In genomic region chr6:166581091-166581511, GRCh38 we compare ENCODE assay signal across 28 cellular contexts. TPM values are rescaled to one million over a fixed set of nuclear protein-coding genes. Genes with fewer than 3 reads are reported as not detected.
"Had no signal": no experiment of that assay in that cellular context is flagged by ENCODE, and none has a peak within 500 bp of the region (broad histone marks: within the 10 kb centered on the region; RNA-seq: fewer than 3 reads in every experiment).

No MANE protein-coding gene starts in this region.

- H3K4me1 ChIP-seq: breast epithelium had no signal

- H3K9me3 ChIP-seq: right atrium auricular region had no signal

- H3K4me2 ChIP-seq: hepatocyte had no signal

- H3K27me3 ChIP-seq: breast epithelium, gastroesophageal sphincter, hepatocyte, right atrium auricular region had no signal

- H3K4me1 Mint-ChIP-seq: activated CD4-positive, alpha-beta T cell treated with anti-CD3 and anti-CD28 coated beads, Interleukin-2, amount 10 ng/mL, durations not matched to agents 24 days and 14 days; activated naive CD4-positive, alpha-beta T cell treated with anti-CD3 and anti-CD28 coated beads, Interleukin-2, amount 50 U/mL, for 24 hours; activated naive CD8-positive, alpha-beta T cell treated with anti-CD3 and anti-CD28 coated beads, Interleukin-2, amount 50 U/mL, for 24 hours; stimulated activated effector memory CD8-positive, alpha-beta T cell treated with anti-CD3 and anti-CD28 coated beads, Interleukin-12 subunit alpha, Interleukin-12 subunit beta, amount 100 ng/mL, for 72 hours; stimulated activated naive CD8-positive, alpha-beta T cell treated with anti-CD3 and anti-CD28 coated beads, Interleukin-15, amount 100 ng/mL, for 72 hours; T-helper 17 cell had no signal

- H3K9ac ChIP-seq: parathyroid adenoma had no signal

- H2AFZ ChIP-seq: hepatocyte, parathyroid adenoma had no signal

- H3K36me3 ChIP-seq: breast epithelium, right atrium auricular region, WERI-Rb-1 had no signal

- H3K4me3 ChIP-seq: breast epithelium, gastroesophageal sphincter, hepatocyte, right atrium auricular region had no signal

- DNase-seq: activated CD4-positive, alpha-beta memory T cell treated with anti-CD3 and anti-CD28 coated beads for 36 hours; activated CD4-positive, alpha-beta T cell treated with anti-CD3 and anti-CD28 coated beads, Interleukin-2, amount 10 ng/mL, durations not matched to agents 24 days and 14 days; activated naive CD8-positive, alpha-beta T cell treated with anti-CD3 and anti-CD28 coated beads, Interleukin-2, amount 50 U/mL, for 24 hours; activated T-cell treated with anti-CD3 and anti-CD28 coated beads, Interleukin-2, amount 50 U/mL, for 48 hours; central memory CD4-positive, alpha-beta T cell; effector CD8-positive, alpha-beta T cell; kidney; left colon; mammary epithelial cell; naive B cell; nephron progenitor cell; stimulated activated CD4-positive, alpha-beta T cell treated with anti-CD3 and anti-CD28 coated beads, Interleukin-12 subunit alpha, Interleukin-12 subunit beta, amount 100 ng/mL, for 4 hours; stimulated activated CD4-positive, alpha-beta T cell treated with anti-CD3 and anti-CD28 coated beads, Interleukin-4, amount 100 ng/mL, for 24 hours; stimulated activated naive CD8-positive, alpha-beta T cell treated with anti-CD3 and anti-CD28 coated beads, Interleukin-15, amount 100 ng/mL, for 72 hours; substantia nigra; T-helper 17 cell; T1000; WERI-Rb-1 had no signal

- H3K27me3 Mint-ChIP-seq: activated CD4-positive, alpha-beta memory T cell treated with anti-CD3 and anti-CD28 coated beads for 36 hours; activated CD4-positive, alpha-beta T cell treated with anti-CD3 and anti-CD28 coated beads, Interleukin-2, amount 10 ng/mL, durations not matched to agents 24 days and 14 days; activated naive CD4-positive, alpha-beta T cell treated with anti-CD3 and anti-CD28 coated beads, Interleukin-2, amount 50 U/mL, for 24 hours; activated naive CD8-positive, alpha-beta T cell treated with anti-CD3 and anti-CD28 coated beads, Interleukin-2, amount 50 U/mL, for 24 hours; naive B cell; stimulated activated naive CD8-positive, alpha-beta T cell treated with anti-CD3 and anti-CD28 coated beads, Interleukin-15, amount 100 ng/mL, for 72 hours; T-helper 17 cell had no signal

- H3K27ac ChIP-seq: breast epithelium, gastroesophageal sphincter, hepatocyte, parathyroid adenoma, right atrium auricular region, WERI-Rb-1 had no signal

- H3K27ac Mint-ChIP-seq: activated CD4-positive, alpha-beta memory T cell treated with anti-CD3 and anti-CD28 coated beads for 36 hours; activated CD4-positive, alpha-beta T cell treated with anti-CD3 and anti-CD28 coated beads, Interleukin-2, amount 10 ng/mL, durations not matched to agents 24 days and 14 days; activated naive CD4-positive, alpha-beta T cell treated with anti-CD3 and anti-CD28 coated beads, Interleukin-2, amount 50 U/mL, for 24 hours; activated naive CD8-positive, alpha-beta T cell treated with anti-CD3 and anti-CD28 coated beads, Interleukin-2, amount 50 U/mL, for 24 hours; activated T-helper 2 cell treated with anti-CD3 and anti-CD28 coated beads, Interferon-gamma antibody, Interleukin-2, Interleukin-4, amounts not matched to agents 10 μg/mL and 5 μg/mL and 100 μg/mL, durations not matched to agents 14 hours and 24 hours and 36 hours; mesothelial cell of epicardium; naive B cell; nephron progenitor cell; stimulated activated effector memory CD8-positive, alpha-beta T cell treated with anti-CD3 and anti-CD28 coated beads, Interleukin-12 subunit alpha, Interleukin-12 subunit beta, amount 100 ng/mL, for 72 hours; T-helper 17 cell had no signal

- H3K9me3 Mint-ChIP-seq: activated naive CD4-positive, alpha-beta T cell treated with anti-CD3 and anti-CD28 coated beads, Interleukin-2, amount 50 U/mL, for 24 hours had no signal

- ATAC-seq: activated CD4-positive, CD25-positive, alpha-beta regulatory T cell treated with anti-CD3 and anti-CD28 coated beads, Interleukin-2, amount 50 U/mL, for 24 hours; activated naive CD8-positive, alpha-beta T cell treated with anti-CD3 and anti-CD28 coated beads, Interleukin-2, amount 50 U/mL, for 24 hours; gastroesophageal sphincter; left colon; stimulated activated effector memory CD8-positive, alpha-beta T cell treated with anti-CD3 and anti-CD28 coated beads, Interleukin-12 subunit alpha, Interleukin-12 subunit beta, amount 100 ng/mL, for 72 hours; T-helper 17 cell had no signal

- H3K36me3 Mint-ChIP-seq: stimulated activated effector memory CD8-positive, alpha-beta T cell treated with anti-CD3 and anti-CD28 coated beads, Interleukin-12 subunit alpha, Interleukin-12 subunit beta, amount 100 ng/mL, for 72 hours had no signal

- H3K4me3 Mint-ChIP-seq: activated CD4-positive, alpha-beta memory T cell treated with anti-CD3 and anti-CD28 coated beads for 36 hours; activated CD4-positive, alpha-beta T cell treated with anti-CD3 and anti-CD28 coated beads, Interleukin-2, amount 10 ng/mL, durations not matched to agents 24 days and 14 days; activated naive CD4-positive, alpha-beta T cell treated with anti-CD3 and anti-CD28 coated beads, Interleukin-2, amount 50 U/mL, for 24 hours; activated naive CD8-positive, alpha-beta T cell treated with anti-CD3 and anti-CD28 coated beads, Interleukin-2, amount 50 U/mL, for 24 hours; mesothelial cell of epicardium; naive B cell; nephron progenitor cell; stimulated activated effector memory CD8-positive, alpha-beta T cell treated with anti-CD3 and anti-CD28 coated beads, Interleukin-12 subunit alpha, Interleukin-12 subunit beta, amount 100 ng/mL, for 72 hours; stimulated activated naive CD8-positive, alpha-beta T cell treated with anti-CD3 and anti-CD28 coated beads, Interleukin-15, amount 100 ng/mL, for 72 hours; T-helper 17 cell had no signal

RNA-seq across cellular contexts. Expression of gene RAMACL, which starts 5.4 kb away (rescaled TPM):
- total RNA-seq: activated T-helper 2 cell treated with anti-CD3 and anti-CD28 coated beads, Interferon-gamma antibody, Interleukin-2, Interleukin-4, amounts not matched to agents 10 μg/mL and 5 μg/mL and 100 μg/mL, durations not matched to agents 14 hours and 24 hours and 36 hours had no signal
